ENCODE assay signal across 25 cellular contexts in the genomic region with DNA sequence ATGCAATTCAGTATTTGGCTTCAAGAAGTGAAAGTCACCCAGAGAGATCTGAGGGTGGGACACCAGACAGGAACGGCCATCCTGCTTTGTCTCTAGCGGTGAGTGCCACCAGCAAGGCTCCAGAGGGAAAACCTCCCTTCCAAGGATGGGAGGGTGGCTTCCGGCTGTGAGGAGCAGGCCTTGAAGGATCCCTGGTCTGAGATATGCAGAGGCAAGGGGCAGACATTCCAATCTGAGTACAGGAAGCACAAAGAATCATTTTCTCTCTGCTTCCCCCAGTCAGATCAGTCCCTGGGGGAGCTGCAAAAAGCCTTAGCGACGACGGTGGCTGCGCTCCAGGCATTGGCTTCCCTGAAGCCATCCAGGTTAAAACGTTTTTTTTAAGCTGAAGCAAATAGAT.
"Had no signal": no experiment of that assay in that cellular context is flagged by ENCODE, and none has a peak within 500 bp of the region (broad histone marks: within the 10 kb centered on the region; RNA-seq: fewer than 3 reads in every experiment).

No MANE protein-coding gene starts in this region.

- H3K4me1 ChIP-seq: ascending aorta, left lung, lower lobe of right lung, pancreas, psoas muscle, tibial nerve had no signal

- H3K36me3 ChIP-seq: ascending aorta, brain microvascular endothelial cell, gastroesophageal sphincter, left lung, lower lobe of right lung, pancreas, suprapubic skin, tibial nerve had no signal

- H3K4me1 Mint-ChIP-seq: activated CD4-positive, alpha-beta memory T cell treated with anti-CD3 and anti-CD28 coated beads, Interleukin-2, amount 10 ng/mL, durations not matched to agents 7 days and 5 days; activated CD4-positive, alpha-beta T cell treated with anti-CD3 and anti-CD28 coated beads, Interleukin-2, amount 10 ng/mL, durations not matched to agents 7 days and 5 days; activated naive CD4-positive, alpha-beta T cell treated with anti-CD3 and anti-CD28 coated beads, Interleukin-2, amount 10 ng/mL, durations not matched to agents 7 days and 5 days; activated naive CD8-positive, alpha-beta T cell treated with anti-CD3 and anti-CD28 coated beads, Interleukin-2, amount 10 ng/mL, durations not matched to agents 7 days and 5 days had no signal

- H3K27me3 ChIP-seq: ascending aorta, brain microvascular endothelial cell, gastroesophageal sphincter, left lung, pancreas, tibial nerve had no signal

- H3K4me3 Mint-ChIP-seq: activated CD4-positive, alpha-beta memory T cell treated with anti-CD3 and anti-CD28 coated beads, Interleukin-2, amount 10 ng/mL, durations not matched to agents 7 days and 5 days; activated CD4-positive, alpha-beta T cell treated with anti-CD3 and anti-CD28 coated beads, Interleukin-2, amount 10 ng/mL, durations not matched to agents 7 days and 5 days; activated naive CD4-positive, alpha-beta T cell treated with anti-CD3 and anti-CD28 coated beads, Interleukin-2, amount 10 ng/mL, durations not matched to agents 7 days and 5 days; activated naive CD8-positive, alpha-beta T cell treated with anti-CD3 and anti-CD28 coated beads, Interleukin-2, amount 10 ng/mL, durations not matched to agents 7 days and 5 days; activated T-cell treated with anti-CD3 and anti-CD28 coated beads, Interleukin-2, amount 50 U/mL, for 24 hours; effector memory CD8-positive, alpha-beta T cell; natural killer cell treated with Interleukin-12 subunit alpha and Interleukin-12 subunit beta and Interleukin-15 and Interleukin-18, amount 100 ng/mL, for 72 hours had no signal

- H3K4me3 ChIP-seq: ascending aorta, gastroesophageal sphincter, left lung, lower lobe of right lung, mucosa of descending colon, pancreas, psoas muscle, suprapubic skin, tibial nerve had no signal

- H3K9me3 Mint-ChIP-seq: activated CD4-positive, alpha-beta memory T cell treated with anti-CD3 and anti-CD28 coated beads, Interleukin-2, amount 10 ng/mL, durations not matched to agents 7 days and 5 days; activated CD4-positive, alpha-beta T cell treated with anti-CD3 and anti-CD28 coated beads, Interleukin-2, amount 10 ng/mL, durations not matched to agents 7 days and 5 days; activated naive CD8-positive, alpha-beta T cell treated with anti-CD3 and anti-CD28 coated beads, Interleukin-2, amount 10 ng/mL, durations not matched to agents 7 days and 5 days; activated T-cell treated with anti-CD3 and anti-CD28 coated beads, Interleukin-2, amount 50 U/mL, for 24 hours; effector memory CD8-positive, alpha-beta T cell; natural killer cell treated with Interleukin-12 subunit alpha and Interleukin-12 subunit beta and Interleukin-15 and Interleukin-18, amount 100 ng/mL, for 72 hours had no signal

- H3K27me3 Mint-ChIP-seq: activated CD4-positive, alpha-beta memory T cell treated with anti-CD3 and anti-CD28 coated beads, Interleukin-2, amount 10 ng/mL, durations not matched to agents 7 days and 5 days had no signal

- H3K36me3 Mint-ChIP-seq: activated naive CD4-positive, alpha-beta T cell treated with anti-CD3 and anti-CD28 coated beads, Interleukin-2, amount 10 ng/mL, durations not matched to agents 7 days and 5 days; activated naive CD8-positive, alpha-beta T cell treated with anti-CD3 and anti-CD28 coated beads, Interleukin-2, amount 10 ng/mL, durations not matched to agents 7 days and 5 days; natural killer cell treated with Interleukin-12 subunit alpha and Interleukin-12 subunit beta and Interleukin-15 and Interleukin-18, amount 100 ng/mL, for 72 hours had no signal

- H3K9me3 ChIP-seq: ascending aorta, gastroesophageal sphincter, lower lobe of right lung, pancreas, psoas muscle, suprapubic skin had no signal

- H3K27ac Mint-ChIP-seq: activated CD4-positive, alpha-beta memory T cell treated with anti-CD3 and anti-CD28 coated beads, Interleukin-2, amount 10 ng/mL, durations not matched to agents 7 days and 5 days; activated CD4-positive, alpha-beta T cell treated with anti-CD3 and anti-CD28 coated beads, Interleukin-2, amount 10 ng/mL, durations not matched to agents 7 days and 5 days; activated naive CD4-positive, alpha-beta T cell treated with anti-CD3 and anti-CD28 coated beads, Interleukin-2, amount 10 ng/mL, durations not matched to agents 7 days and 5 days; activated naive CD8-positive, alpha-beta T cell treated with anti-CD3 and anti-CD28 coated beads, Interleukin-2, amount 10 ng/mL, durations not matched to agents 7 days and 5 days; activated T-cell treated with anti-CD3 and anti-CD28 coated beads, Interleukin-2, amount 50 U/mL, for 24 hours; effector memory CD8-positive, alpha-beta T cell; natural killer cell treated with Interleukin-12 subunit alpha and Interleukin-12 subunit beta and Interleukin-15 and Interleukin-18, amount 100 ng/mL, for 72 hours had no signal

- FAIRE-seq: pancreas had no signal

- DNase-seq: activated CD4-positive, alpha-beta memory T cell treated with anti-CD3 and anti-CD28 coated beads, Interleukin-2, amount 10 ng/mL, durations not matched to agents 7 days and 5 days; activated CD4-positive, alpha-beta T cell treated with anti-CD3 and anti-CD28 coated beads for 1 hour; activated CD4-positive, alpha-beta T cell treated with anti-CD3 and anti-CD28 coated beads, Interleukin-2, amount 10 ng/mL, durations not matched to agents 7 days and 5 days; activated CD8-positive, alpha-beta memory T cell treated with anti-CD3 and anti-CD28 coated beads, Interleukin-2, amount 50 U/mL, for 48 hours; activated gamma-delta T cell; activated naive CD4-positive, alpha-beta T cell treated with anti-CD3 and anti-CD28 coated beads, Interleukin-2, amount 10 ng/mL, durations not matched to agents 7 days and 5 days; activated naive CD8-positive, alpha-beta T cell treated with anti-CD3 and anti-CD28 coated beads, Interleukin-2, amount 10 ng/mL, durations not matched to agents 7 days and 5 days; activated T-cell treated with anti-CD3 and anti-CD28 coated beads, Interleukin-2, amount 50 U/mL, for 24 hours; brain microvascular endothelial cell; cortex of kidney; effector memory CD8-positive, alpha-beta T cell; erythroblast; kidney glomerular epithelial cell; left lung; lower lobe of right lung; pancreas; psoas muscle; stimulated activated CD4-positive, alpha-beta T cell treated with anti-CD3 and anti-CD28 coated beads, Interleukin-2, amount 100 ng/mL, for 24 hours; T-helper 2 cell had no signal

- ATAC-seq: effector memory CD8-positive, alpha-beta T cell; gastroesophageal sphincter; left lung; lower lobe of right lung; natural killer cell treated with Interleukin-12 subunit alpha and Interleukin-12 subunit beta and Interleukin-15 and Interleukin-18, amount 100 ng/mL, for 72 hours; pancreas; psoas muscle had no signal

- H3K27ac ChIP-seq: ascending aorta, brain microvascular endothelial cell, gastroesophageal sphincter, left lung, lower lobe of right lung, pancreas, psoas muscle, suprapubic skin, tibial nerve had no signal
